Comparison of ENCODE assay signal across 16 cellular contexts in genomic region chr6:6748001-6748400, GRCh38.
"Had no signal": no experiment of that assay in that cellular context is flagged by ENCODE, and none has a peak within 500 bp of the region (broad histone marks: within the 10 kb centered on the region; RNA-seq: fewer than 3 reads in every experiment).

No MANE protein-coding gene starts in this region.

- H3K9me3 ChIP-seq: ascending aorta, left lung, tibial artery had no signal

- DNase-seq: activated CD4-positive, alpha-beta T cell treated with anti-CD3 and anti-CD28 coated beads, Interleukin-2, amount 50 U/mL, for 48 hours; activated naive CD4-positive, alpha-beta T cell treated with anti-CD3 and anti-CD28 coated beads for 36 hours; activated naive CD8-positive, alpha-beta T cell treated with anti-CD3 and anti-CD28 coated beads, Interleukin-2, amount 50 U/mL, for 24 hours; erythroblast; islet precursor cell; left lung; nephron progenitor cell; stimulated activated CD4-positive, alpha-beta T cell treated with anti-CD3 and anti-CD28 coated beads, Interleukin-12 subunit alpha, Interleukin-12 subunit beta, amount 100 ng/mL, for 4 hours; stimulated activated CD4-positive, alpha-beta T cell treated with anti-CD3 and anti-CD28 coated beads, Interleukin-2, amount 100 ng/mL, for 24 hours; T1000; tibial artery had no signal

- H3K27me3 ChIP-seq: ascending aorta, hepatocyte, left lung had no signal

- H3K4me1 ChIP-seq: ascending aorta had no signal

- FAIRE-seq: urothelium cell line had no signal

- H3K4me3 Mint-ChIP-seq: activated naive CD4-positive, alpha-beta T cell treated with anti-CD3 and anti-CD28 coated beads for 36 hours; activated naive CD8-positive, alpha-beta T cell treated with anti-CD3 and anti-CD28 coated beads, Interleukin-2, amount 50 U/mL, for 24 hours; activated T-helper 17 cell treated with anti-CD3 and anti-CD28 coated beads, Interleukin-2, amount 50 U/mL, for 72 hours; nephron progenitor cell had no signal

- H3K27ac Mint-ChIP-seq: activated naive CD4-positive, alpha-beta T cell treated with anti-CD3 and anti-CD28 coated beads for 36 hours; activated naive CD8-positive, alpha-beta T cell treated with anti-CD3 and anti-CD28 coated beads, Interleukin-2, amount 50 U/mL, for 24 hours; activated T-helper 17 cell treated with anti-CD3 and anti-CD28 coated beads, Interleukin-2, amount 50 U/mL, for 72 hours; nephron progenitor cell; progenitor cell of endocrine pancreas had no signal

- H3K27me3 Mint-ChIP-seq: progenitor cell of endocrine pancreas had no signal

- H3K79me2 ChIP-seq: hepatocyte had no signal

- H3K4me2 ChIP-seq: hepatocyte had no signal

- ATAC-seq: activated naive CD8-positive, alpha-beta T cell treated with anti-CD3 and anti-CD28 coated beads, Interleukin-2, amount 50 U/mL, for 24 hours; activated T-helper 17 cell treated with anti-CD3 and anti-CD28 coated beads, Interleukin-2, amount 50 U/mL, for 72 hours had no signal

- H3K36me3 ChIP-seq: ascending aorta, left lung, tibial artery had no signal

- H3K27ac ChIP-seq: ascending aorta, hepatocyte, tibial artery had no signal

- H3K4me3 ChIP-seq: hepatocyte, left lung, tibial artery had no signal

- H2AFZ ChIP-seq: hepatocyte had no signal
